ENCODE assay signal across 19 cellular contexts in genomic region chr13:114009590-114010400, GRCh38. TPM values are rescaled to one million over a fixed set of nuclear protein-coding genes. Genes with fewer than 3 reads are reported as not detected.
DNase-seq lines count a peak whose midpoint lies in the region; ATAC-seq and TF ChIP-seq lines count a peak whose summit lies in the region.
"Had no signal": no experiment of that assay in that cellular context is flagged by ENCODE, and none has a peak within 500 bp of the region (broad histone marks: within the 10 kb centered on the region; RNA-seq: fewer than 3 reads in every experiment).

No MANE protein-coding gene starts in this region.

- peaks cover 12% of the 10 kb centered on the region for H4K20me1 ChIP-seq in IMR-90 (ENCODE audit: insufficient read depth, low read length)

- no peak overlapping the region for H3K4me2 ChIP-seq in IMR-90 (ENCODE audit: low read depth, low read length)

- no peak overlapping the region for H3K18ac ChIP-seq in IMR-90 (ENCODE audit: low read depth, low read length)

- H3K56ac ChIP-seq in IMR-90 (ENCODE audit: extremely low read depth, insufficient read depth, low read length) = no peak overlapping the region

- no peak overlapping the region for H2AK9ac ChIP-seq in IMR-90 (replicated peaks; ENCODE audit: low read depth, low read length, poor library complexity)

- H3K9me1 ChIP-seq in IMR-90 (ENCODE audit: insufficient read depth, low read length) = peaks cover 5% of the 10 kb centered on the region

- H3K79me1 ChIP-seq in IMR-90 (ENCODE audit: low read depth in 1 of 2, low read length in 2 of 2) = peaks cover 10 to 41% of the 10 kb centered on the region in 2 experiments; a peak in 3 of 4 replicates

- CTCF ChIA-PET in IMR-90 (lab: Yijun Ruan, JAX) = no interaction called here

- H2BK15ac ChIP-seq in IMR-90 (ENCODE audit: low read depth, low read length) = no peak overlapping the region

- H3K9ac ChIP-seq in IMR-90 (ENCODE audit: low read depth, low read length) = no peak overlapping the region

- H3K4me1 ChIP-seq in IMR-90 (ENCODE audit: control insufficient read depth, insufficient read depth, low read length) (no peaks in the 10 kb centered on the region), spleen (no peaks in the 10 kb centered on the region)

- no peak overlapping the region for H2AK5ac ChIP-seq in IMR-90 (ENCODE audit: low read depth, low read length)

- H2BK120ac ChIP-seq in IMR-90 (ENCODE audit: low read depth, low read length) = no peak overlapping the region

- peak; percentile 53 for DNase-seq in activated effector memory CD4-positive, alpha-beta T cell treated with anti-CD3 and anti-CD28 coated beads, Interleukin-2, amount 50 U/mL, for 16 hours
- DNase-seq in activated effector memory CD4-positive, alpha-beta T cell treated with Interleukin-2 at 50 U/mL for 16 hours = no peak
- no peak for DNase-seq in IMR-90
- peak; percentile 17 for DNase-seq in left cardiac atrium
- peak; percentile 61 for DNase-seq in spleen
- no peak for DNase-seq in NCI-H345 (lab: John Stamatoyannopoulos, UW)
- DNase-seq in NCI-H2029 (lab: John Stamatoyannopoulos, UW) = no peak
- DNase-seq: C1 segment of cervical spinal cord, COR-L47, DMS153, EL, MG63, NCI-H1105 treated with DMSO at 0.1 percent for 48 hours, NCI-H187, NCI-H774, SIG-M5 had no signal

- no peak overlapping the region for H2BK5ac ChIP-seq in IMR-90 (ENCODE audit: low read depth, low read length, poor library complexity, severe bottlenecking)

- no TSS peak for BruUV-seq in IMR-90 (replicated peaks; lab: Mats Ljungman, UMichigan)

- TF ChIP-seq POLR2A in IMR-90 (IDR thresholded peaks at IDR 0.05; ENCODE audit: low read depth, low read length) (no peak), spleen (IDR thresholded peaks at IDR 0.05) (no peak)

- TF ChIP-seq CTCF in IMR-90 (conservative IDR thresholded peaks at IDR 0.05; ENCODE audit: low read depth, low read length) (no peak), spleen (IDR thresholded peaks at IDR 0.05 in 8 of 11, conservative IDR thresholded peaks at IDR 0.05 in 3 of 11) (no peak)

- no peak overlapping the region for H3K27ac ChIP-seq in IMR-90 (ENCODE audit: insufficient read depth, low read length)
- H3K27ac ChIP-seq in spleen = no peak overlapping the region

- intact Hi-C loops in IMR-90 (cut with micrococcal nuclease) = no loop called here
- intact Hi-C loops in left cardiac atrium (cut with DNase I) = no loop called here
- intact Hi-C loops in spleen (cut with DNase I; ENCODE audit: low total_unique reads) = no loop called here

- H3K4ac ChIP-seq in IMR-90 (ENCODE audit: low read depth, low read length) = no peak overlapping the region

- H2AFZ ChIP-seq in IMR-90 (replicated peaks; ENCODE audit: low read length, poor library complexity) = peak overlapping the region; percentile 41

- in situ Hi-C loops in IMR-90 (cut with MboI; ENCODE audit: low sequenced_read_pairs) = no loop called here

- no peak overlapping the region for H4K91ac ChIP-seq in IMR-90 (ENCODE audit: insufficient read depth, low read depth, low read length)

- no peak overlapping the region for H4K8ac ChIP-seq in IMR-90 (ENCODE audit: low read depth in 2 of 2, low read length in 2 of 2)

- H4K5ac ChIP-seq in IMR-90 (ENCODE audit: low read depth, low read length) = no peak overlapping the region

- H3K27me3 ChIP-seq in IMR-90 (ENCODE audit: control insufficient read depth, insufficient read depth, low read length) (no peaks in the 10 kb centered on the region), spleen (replicated peaks in 1 of 7) (no peaks in the 10 kb centered on the region)
- H3K27me3 ChIP-seq: MG63 had no signal

- H3K36me3 ChIP-seq in IMR-90 (ENCODE audit: control insufficient read depth, insufficient read depth, low read length) = peaks cover 59% of the 10 kb centered on the region
- peaks cover 0 to 70% (median 50%) of the 10 kb centered on the region in 6 donors for H3K36me3 ChIP-seq in spleen

- H2BK20ac ChIP-seq in IMR-90 (ENCODE audit: low read depth, low read length) = no peak overlapping the region

- H3K4me3 ChIP-seq in IMR-90 (ENCODE audit: insufficient read depth, low read depth, low read length) = no peak overlapping the region
- H3K4me3 ChIP-seq in spleen = no peak overlapping the region
- H3K4me3 ChIP-seq: MG63 had no signal

- 89% methylated on average over 7 of the region's 31 CpGs; no CpG with 5 or more reads in 1 of the 2 experiments for WGBS in IMR-90 (ENCODE audit: extremely low coverage in 2 of 2, insufficient read length in 1 of 2), 2 experiments
- WGBS in spleen, 5 donors = 93 to 96% (median 94%) methylated on average over 29 to 31 of the region's 31 CpGs

- POLR2A ChIA-PET in IMR-90 (lab: Charles Lee; ENCODE audit: unreplicated experiment) = no interaction called here

- no peak overlapping the region for H3K14ac ChIP-seq in IMR-90 (replicated peaks; ENCODE audit: low read depth, low read length)

- dilution Hi-C loops in IMR-90 (cut with HindIII; ENCODE audit: low sequenced_read_pairs, unreplicated experiment) = no loop called here

- no peak for TF ChIP-seq RAD21 in IMR-90 (IDR thresholded peaks at IDR 0.05; ENCODE audit: low read length)

- no peak for ATAC-seq in IMR-90 (ENCODE audit: low read depth)
- no peak for ATAC-seq in left cardiac atrium
- ATAC-seq in HG03521 (IDR thresholded peaks at IDR 0.05; ENCODE audit: unreplicated experiment) = no peak

- no peak overlapping the region for H3K23ac ChIP-seq in IMR-90 (ENCODE audit: low read depth, low read length)

- H3K9me3 ChIP-seq in IMR-90 (ENCODE audit: control insufficient read depth, insufficient read depth, low read length) (no peaks in the 10 kb centered on the region), spleen (no peaks in the 10 kb centered on the region)
- H3K9me3 ChIP-seq: MG63 had no signal

TF ChIP-seq in IMR-90, 13 proteins besides CTCF, POLR2A, EP300 and RAD21:
- TF ChIP-seq MXI1 (IDR thresholded peaks at IDR 0.05; ENCODE audit: borderline replicate concordance, low read depth, low read length) = no peak
- TF ChIP-seq, protein P1, sequence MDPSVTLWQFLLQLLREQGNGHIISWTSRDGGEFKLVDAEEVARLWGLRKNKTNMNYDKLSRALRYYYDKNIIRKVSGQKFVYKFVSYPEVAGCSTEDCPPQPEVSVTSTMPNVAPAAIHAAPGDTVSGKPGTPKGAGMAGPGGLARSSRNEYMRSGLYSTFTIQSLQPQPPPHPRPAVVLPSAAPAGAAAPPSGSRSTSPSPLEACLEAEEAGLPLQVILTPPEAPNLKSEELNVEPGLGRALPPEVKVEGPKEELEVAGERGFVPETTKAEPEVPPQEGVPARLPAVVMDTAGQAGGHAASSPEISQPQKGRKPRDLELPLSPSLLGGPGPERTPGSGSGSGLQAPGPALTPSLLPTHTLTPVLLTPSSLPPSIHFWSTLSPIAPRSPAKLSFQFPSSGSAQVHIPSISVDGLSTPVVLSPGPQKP (IDR thresholded peaks at IDR 0.05; ENCODE audit: borderline replicate concordance, low read depth, low read length) = no peak
- no peak for TF ChIP-seq USF2 (IDR thresholded peaks at IDR 0.05; ENCODE audit: low read depth, low read length)
- no peak for TF ChIP-seq CEBPB (IDR thresholded peaks at IDR 0.05; ENCODE audit: low read depth, low read length)
- TF ChIP-seq RFX5 (IDR thresholded peaks at IDR 0.05; ENCODE audit: low read depth, low read length) = no peak
- TF ChIP-seq SMC3 (IDR thresholded peaks at IDR 0.05; ENCODE audit: low read depth, low read length) = no peak
- TF ChIP-seq BHLHE40 (IDR thresholded peaks at IDR 0.05; ENCODE audit: low read depth, low read length) = no peak
- TF ChIP-seq CHD1 (IDR thresholded peaks at IDR 0.05; ENCODE audit: low read depth, low read length) = no peak
- TF ChIP-seq RCOR1 (IDR thresholded peaks at IDR 0.05; ENCODE audit: insufficient replicate concordance, low read length) = no peak
- TF ChIP-seq MAZ (IDR thresholded peaks at IDR 0.05; ENCODE audit: borderline replicate concordance, low read depth, low read length) = no peak
- no peak for TF ChIP-seq NFE2L2 (IDR thresholded peaks at IDR 0.05; ENCODE audit: low read depth, low read length)
- no peak for TF ChIP-seq FOS (IDR thresholded peaks at IDR 0.05; ENCODE audit: low read depth, low read length)
- TF ChIP-seq MAFK (IDR thresholded peaks at IDR 0.05; ENCODE audit: low read depth, low read length) = no peak
TF ChIP-seq in IMR-90: peak in this region for 0.

RNA-seq across cellular contexts. Expression of gene C13orf46, which starts 35.9 kb away (rescaled TPM):
- total RNA-seq in IMR-90 (2012; rRNA removed) (under 0.01 TPM in 2 replicates), left cardiac atrium (1 to 10 TPM in 1 of 2 donors, under 1 TPM in 1; 0.65 to 1.4 TPM), spleen (1 to 10 TPM in 5 of 7 donors, under 1 TPM in 2; 0.83 to 4.2 (median 2.6) TPM)
- polyA plus RNA-seq in IMR-90 (2012; rRNA removed) (2.1 and 2.5 TPM in 2 replicates), spleen (under 1 TPM; 0.09 to 0.70 (median 0.13) TPM)
- polyA plus RNA-seq in IMR-90 (2012; cell fraction: cytosol; rRNA removed) = 1.7 and 1.8 TPM in 2 replicates
- polyA plus RNA-seq in IMR-90 (2012; cell fraction: nucleus; rRNA removed; ENCODE audit: low replicate concordance) = 8.9 and 10.0 TPM in 2 replicates
- total RNA-seq: H4, NCI-H460 had no signal

Comparison
In these comparisons a context has a peak if more than half of its experiments do, and no peak if none do; other contexts are left out.
1. DNase-seq: peak in activated effector memory CD4-positive, alpha-beta T cell treated with anti-CD3 and anti-CD28 coated beads, Interleukin-2, amount 50 U/mL, for 16 hours (single experiment), left cardiac atrium (single experiment) and spleen (single experiment); none in activated effector memory CD4-positive, alpha-beta T cell treated with Interleukin-2 at 50 U/mL for 16 hours (single experiment), IMR-90 (single experiment), NCI-H345 (single experiment) and NCI-H2029 (single experiment).